17 cellular contexts compared by ENCODE assay signal in the genomic region with DNA sequence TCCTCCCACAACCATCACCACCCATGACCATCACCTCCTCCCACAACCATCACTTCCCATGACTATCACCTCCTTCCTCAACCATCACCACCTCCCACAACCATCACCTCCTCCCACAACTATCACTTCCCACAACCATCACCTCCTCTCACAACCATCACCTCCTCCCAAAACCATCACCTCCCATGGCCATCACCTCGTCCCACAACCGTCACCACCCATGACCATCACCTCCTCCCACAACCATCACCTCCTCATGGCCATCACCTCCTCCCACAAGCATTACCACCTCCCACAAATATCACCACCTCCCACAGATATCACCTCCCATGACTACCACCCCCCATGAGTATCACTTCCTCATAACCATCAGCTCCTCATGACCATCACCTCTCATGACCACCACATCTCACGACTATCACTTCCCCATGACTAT. TPM values are rescaled to one million over a fixed set of nuclear protein-coding genes. Genes with fewer than 3 reads are reported as not detected.
DNase-seq lines count a peak whose midpoint lies in the region; ATAC-seq, FAIRE-seq and TF ChIP-seq lines count a peak whose summit lies in the region.
"Had no signal": no experiment of that assay in that cellular context is flagged by ENCODE, and none has a peak within 500 bp of the region (broad histone marks: within the 10 kb centered on the region; RNA-seq: fewer than 3 reads in every experiment).

No MANE protein-coding gene starts in this region.

- H3K79me2 ChIP-seq in neural progenitor cell (ENCODE audit: low read depth) = no peaks in the 10 kb centered on the region

- POLR2A ChIA-PET in CD8-positive, alpha-beta memory T cell (lab: Charles Lee) = no interaction called here

- H3F3A ChIP-seq in neural progenitor cell (ENCODE audit: low read depth) = no peaks in the 10 kb centered on the region

- H3K27me3 ChIP-seq in CD8-positive, alpha-beta memory T cell (ENCODE audit: insufficient read depth, low read length, poor library complexity, severe bottlenecking) = no peaks in the 10 kb centered on the region
- H3K27me3 ChIP-seq in neural progenitor cell = no peaks in the 10 kb centered on the region

- H3K4me1 ChIP-seq in CD8-positive, alpha-beta memory T cell (ENCODE audit: insufficient read depth, low read length) = peaks cover 11% of the 10 kb centered on the region
- H3K4me1 ChIP-seq in neural progenitor cell = no peaks in the 10 kb centered on the region

- no peak for DNase-seq in CD8-positive, alpha-beta memory T cell
- DNase-seq in HTR-8/SVneo (ENCODE audit: insufficient read length, low spot score) (no peak), chondrocyte (ENCODE audit: low spot score) (peak; percentile 37), neural progenitor cell (ENCODE audit: low spot score) (no peak), erythroblast (lab: John Stamatoyannopoulos, UW) (no peak), globus pallidus (ENCODE audit: low spot score) (no peak)
- DNase-seq: activated CD4-positive, alpha-beta T cell treated with anti-CD3 and anti-CD28 coated beads, Interleukin-2, amount 50 U/mL, for 48 hours; activated T-cell treated with anti-CD3 and anti-CD28 coated beads, Interleukin-2, amount 50 U/mL, for 72 hours; HFFc6; Kasumi-1; left ventricle myocardium superior; stimulated activated CD4-positive, alpha-beta T cell treated with anti-CD3 and anti-CD28 coated beads, Interleukin-4, amount 100 ng/mL, for 1 hour had no signal

- ATAC-seq in HG02571 (IDR thresholded peaks at IDR 0.05; ENCODE audit: unreplicated experiment) (no peak), HG03378 (IDR thresholded peaks at IDR 0.05; ENCODE audit: unreplicated experiment) (no peak)
- ATAC-seq: activated T-cell treated with anti-CD3 and anti-CD28 coated beads, Interleukin-2, amount 50 U/mL, for 72 hours; gastrocnemius medialis; left ventricle myocardium superior had no signal

- peaks cover 0 to 3% of the 10 kb centered on the region in 2 donors for H3K27me3 Mint-ChIP-seq in CD8-positive, alpha-beta memory T cell
- H3K27me3 Mint-ChIP-seq in chondrocyte (ENCODE audit: low read depth) = no peaks in the 10 kb centered on the region
- peaks cover 20% of the 10 kb centered on the region for H3K27me3 Mint-ChIP-seq in neural progenitor cell (ENCODE audit: insufficient read depth, low read depth)

- H3K4me3 ChIP-seq in CD8-positive, alpha-beta memory T cell (ENCODE audit: low read length) = no peak overlapping the region
- H3K4me3 ChIP-seq in neural progenitor cell = no peak overlapping the region
- H3K4me3 ChIP-seq: gastrocnemius medialis, skin epidermis had no signal

- no peak for TF ChIP-seq POLR2A in erythroblast (IDR thresholded peaks at IDR 0.05; ENCODE audit: low read length)

- peak overlapping the region in 7 of 8 donors; percentile 10 to 95 (median 80) for H3K27ac Mint-ChIP-seq in CD8-positive, alpha-beta memory T cell
- H3K27ac Mint-ChIP-seq in chondrocyte (ENCODE audit: unreplicated experiment) (peak overlapping the region; percentile 18), neural progenitor cell (peak overlapping the region; percentile 11)
- H3K27ac Mint-ChIP-seq: activated T-cell treated with anti-CD3 and anti-CD28 coated beads, Interleukin-2, amount 50 U/mL, for 72 hours; HFFc6 had no signal

- TF ChIP-seq CTCF in chondrocyte (IDR thresholded peaks at IDR 0.05) = no peak
- TF ChIP-seq CTCF in neural progenitor cell (IDR thresholded peaks at IDR 0.05) = no peak

- H3K9me3 ChIP-seq in CD8-positive, alpha-beta memory T cell (ENCODE audit: low read length) = no peaks in the 10 kb centered on the region
- H3K9me3 ChIP-seq in neural progenitor cell (ENCODE audit: low read depth) = no peaks in the 10 kb centered on the region
- H3K9me3 ChIP-seq: gastrocnemius medialis had no signal

- no peak overlapping the region for H3K27ac ChIP-seq in CD8-positive, alpha-beta memory T cell (ENCODE audit: low read depth, low read length)
- H3K27ac ChIP-seq in neural progenitor cell = no peak overlapping the region
- H3K27ac ChIP-seq: gastrocnemius medialis, skin epidermis had no signal

- no peaks in the 10 kb centered on the region for H4K20me1 ChIP-seq in neural progenitor cell (ENCODE audit: low read depth)

- no peaks in the 10 kb centered on the region for H3K36me3 Mint-ChIP-seq in CD8-positive, alpha-beta memory T cell
- H3K36me3 Mint-ChIP-seq in chondrocyte (ENCODE audit: low read depth) (no peaks in the 10 kb centered on the region), neural progenitor cell (peaks cover 4% of the 10 kb centered on the region)

- H3K4me2 ChIP-seq in neural progenitor cell = no peak overlapping the region

- H3K4me3 Mint-ChIP-seq in CD8-positive, alpha-beta memory T cell = peak overlapping the region in 1 of 7 donors; percentile 17
- no peak overlapping the region for H3K4me3 Mint-ChIP-seq in chondrocyte (ENCODE audit: unreplicated experiment)
- peak overlapping the region; percentile 41 for H3K4me3 Mint-ChIP-seq in neural progenitor cell
- H3K4me3 Mint-ChIP-seq: activated T-cell treated with anti-CD3 and anti-CD28 coated beads, Interleukin-2, amount 50 U/mL, for 72 hours; HFFc6 had no signal

- no peak overlapping the region for H2AFZ ChIP-seq in neural progenitor cell (replicated peaks)

- peaks cover 3 to 12% (median 5%) of the 10 kb centered on the region in 3 donors for H3K4me1 Mint-ChIP-seq in CD8-positive, alpha-beta memory T cell
- peaks cover 46% of the 10 kb centered on the region for H3K4me1 Mint-ChIP-seq in chondrocyte (ENCODE audit: low read depth)
- peaks cover 6% of the 10 kb centered on the region for H3K4me1 Mint-ChIP-seq in neural progenitor cell

- H3K36me3 ChIP-seq in CD8-positive, alpha-beta memory T cell (ENCODE audit: insufficient read depth, low read length) = no peaks in the 10 kb centered on the region
- no peaks in the 10 kb centered on the region for H3K36me3 ChIP-seq in neural progenitor cell
- H3K36me3 ChIP-seq: gastrocnemius medialis had no signal

- peaks cover 0 to 11% (median 2%) of the 10 kb centered on the region in 5 donors for H3K9me3 Mint-ChIP-seq in CD8-positive, alpha-beta memory T cell
- H3K9me3 Mint-ChIP-seq in chondrocyte (ENCODE audit: low read depth) = peaks cover 9% of the 10 kb centered on the region
- peaks cover 23% of the 10 kb centered on the region for H3K9me3 Mint-ChIP-seq in neural progenitor cell

- CTCF ChIA-PET in CD8-positive, alpha-beta memory T cell (lab: Charles Lee) = no interaction called here

- peak; percentile 100 for FAIRE-seq in HTR-8/SVneo (lab: Jason Lieb, UNC)
- FAIRE-seq: D721Med had no signal

- no peak overlapping the region for H3K9ac ChIP-seq in neural progenitor cell

RNA-seq across cellular contexts. Expression of gene PDGFA, which starts 52.2 kb away (rescaled TPM):
- total RNA-seq in CD8-positive, alpha-beta memory T cell = 10 to 100 TPM; 11.6 to 11.9 TPM
- polyA plus RNA-seq in CD8-positive, alpha-beta memory T cell = 0.68 TPM
- 38.1 to 72.5 TPM (median 70.6 TPM) in 3 replicates for total RNA-seq in chondrocyte
- 9.8 and 13.7 TPM in 2 replicates for total RNA-seq in neural progenitor cell (ENCODE audit: low replicate concordance)

Comparison
In these comparisons a context has a peak if more than half of its experiments do, and no peak if none do; other contexts are left out.
1. H3K27ac Mint-ChIP-seq: peak in every context shown above with its lines; median percentile 80 in CD8-positive, alpha-beta memory T cell; 18 in chondrocyte; 11 in neural progenitor cell.